8 cellular contexts compared by ENCODE assay signal in genomic region chr9:92886846-92887610, GRCh38. TPM values are rescaled to one million over a fixed set of nuclear protein-coding genes. Genes with fewer than 3 reads are reported as not detected.
DNase-seq lines count a peak whose midpoint lies in the region; FAIRE-seq lines count a peak whose summit lies in the region.
"Not testable (repeated sequence)": the region's sequence is repeated elsewhere in the genome, so short reads cannot be mapped to it uniquely, and the experiment has no call there.

No MANE protein-coding gene starts in this region.

- not testable (repeated sequence) for H3K9me3 Mint-ChIP-seq in activated CD4-positive, alpha-beta T cell treated with anti-CD3 and anti-CD28 coated beads, Interleukin-2, amount 10 ng/mL, durations not matched to agents 24 days and 14 days; activated naive CD4-positive, alpha-beta T cell treated with anti-CD3 and anti-CD28 coated beads for 36 hours; immature natural killer cell

- H3K36me3 Mint-ChIP-seq in activated CD4-positive, alpha-beta T cell treated with anti-CD3 and anti-CD28 coated beads, Interleukin-2, amount 10 ng/mL, durations not matched to agents 24 days and 14 days (ENCODE audit: low read depth); activated naive CD4-positive, alpha-beta T cell treated with anti-CD3 and anti-CD28 coated beads for 36 hours (ENCODE audit: low read depth); immature natural killer cell: not testable (repeated sequence)

- peaks cover 19% of the 10 kb centered on the region for H3K27me3 Mint-ChIP-seq in activated CD4-positive, alpha-beta T cell treated with anti-CD3 and anti-CD28 coated beads, Interleukin-2, amount 10 ng/mL, durations not matched to agents 24 days and 14 days
- H3K27me3 Mint-ChIP-seq in activated naive CD4-positive, alpha-beta T cell treated with anti-CD3 and anti-CD28 coated beads for 36 hours (ENCODE audit: low read depth), result not testable (repeated sequence)
- peaks cover 2 to 14% (median 7%) of the 10 kb centered on the region in 3 donors for H3K27me3 Mint-ChIP-seq in immature natural killer cell (ENCODE audit: low read depth in 3 of 3)

- intact Hi-C loops in activated CD4-positive, alpha-beta T cell treated with anti-CD3 and anti-CD28 coated beads, Interleukin-2, amount 10 ng/mL, durations not matched to agents 24 days and 14 days (cut with micrococcal nuclease); activated naive CD4-positive, alpha-beta T cell treated with anti-CD3 and anti-CD28 coated beads for 36 hours (cut with micrococcal nuclease): not testable (repeated sequence)

- H3K4me1 Mint-ChIP-seq in activated CD4-positive, alpha-beta T cell treated with anti-CD3 and anti-CD28 coated beads, Interleukin-2, amount 10 ng/mL, durations not matched to agents 24 days and 14 days, result peaks cover 18% of the 10 kb centered on the region
- H3K4me1 Mint-ChIP-seq in activated naive CD4-positive, alpha-beta T cell treated with anti-CD3 and anti-CD28 coated beads for 36 hours (ENCODE audit: low read depth), result peaks cover 47% of the 10 kb centered on the region
- H3K4me1 Mint-ChIP-seq in immature natural killer cell, result not testable (repeated sequence)

- peak; percentile 59 for DNase-seq in DMS79 treated with DMSO at 0.1 percent for 48 hours (lab: John Stamatoyannopoulos, UW)
- peak; percentile 44 for DNase-seq in M059J (ENCODE audit: low read depth)
- DNase-seq in NCI-H2171 treated with DMSO at 0.1 percent for 48 hours (lab: John Stamatoyannopoulos, UW), result peak; percentile 91
- peak; percentile 92 for DNase-seq in RPMI8226
- peak; percentile 76 for DNase-seq in activated CD4-positive, alpha-beta T cell treated with anti-CD3 and anti-CD28 coated beads, Interleukin-2, amount 10 ng/mL, durations not matched to agents 24 days and 14 days
- peak; percentile 61 for DNase-seq in activated naive CD4-positive, alpha-beta T cell treated with anti-CD3 and anti-CD28 coated beads for 36 hours
- DNase-seq in immature natural killer cell, result peak; percentile 6 to 31 (median 30)
- peak; percentile 11 for DNase-seq in urothelium cell line (ENCODE audit: low spot score)

- H3K4me3 Mint-ChIP-seq in activated CD4-positive, alpha-beta T cell treated with anti-CD3 and anti-CD28 coated beads, Interleukin-2, amount 10 ng/mL, durations not matched to agents 24 days and 14 days; activated naive CD4-positive, alpha-beta T cell treated with anti-CD3 and anti-CD28 coated beads for 36 hours; immature natural killer cell: not testable (repeated sequence)

- FAIRE-seq in urothelium cell line (lab: Jason Lieb, UNC), result not testable (repeated sequence)

- not testable (repeated sequence) for H3K27ac Mint-ChIP-seq in activated CD4-positive, alpha-beta T cell treated with anti-CD3 and anti-CD28 coated beads, Interleukin-2, amount 10 ng/mL, durations not matched to agents 24 days and 14 days; activated naive CD4-positive, alpha-beta T cell treated with anti-CD3 and anti-CD28 coated beads for 36 hours; immature natural killer cell

- CTCF ChIA-PET in activated naive CD4-positive, alpha-beta T cell treated with anti-CD3 and anti-CD28 coated beads for 36 hours (lab: Charles Lee), result interaction anchor here (1.4 kb wide), 1 partner anchor 68 kb away, joined by 3 read pairs; no protein-coding TSS in a partner anchor

RNA-seq across cellular contexts. Expression of gene ZNF484, which starts 9.2 kb away (rescaled TPM):
- total RNA-seq in M059J (2014; rRNA removed; shearing (Covaris generic)), result 7.6 and 10.1 TPM in 2 replicates
- 7.3 and 7.7 TPM in 2 replicates for total RNA-seq in activated CD4-positive, alpha-beta T cell treated with anti-CD3 and anti-CD28 coated beads, Interleukin-2, amount 10 ng/mL, durations not matched to agents 24 days and 14 days
- total RNA-seq in activated naive CD4-positive, alpha-beta T cell treated with anti-CD3 and anti-CD28 coated beads for 36 hours, result 1 to 10 TPM; 5.8 to 6.5 TPM
- 1 to 10 TPM; 1.8 to 6.0 (median 5.4) TPM for polyA plus RNA-seq in immature natural killer cell

Comparison
In these comparisons a context has a peak if more than half of its experiments do, and no peak if none do; other contexts are left out.
1. Peak in every context shown above with its lines: DNase-seq.
2. DNase-seq: peak in every context shown above with its lines; median percentile 92 in RPMI8226; 91 in NCI-H2171 treated with DMSO at 0.1 percent for 48 hours; 76 in activated CD4-positive, alpha-beta T cell treated with anti-CD3 and anti-CD28 coated beads, Interleukin-2, amount 10 ng/mL, durations not matched to agents 24 days and 14 days; 61 in activated naive CD4-positive, alpha-beta T cell treated with anti-CD3 and anti-CD28 coated beads for 36 hours; 59 in DMS79 treated with DMSO at 0.1 percent for 48 hours; 44 in M059J; 30 in immature natural killer cell; 11 in urothelium cell line.